In the genomic region with DNA sequence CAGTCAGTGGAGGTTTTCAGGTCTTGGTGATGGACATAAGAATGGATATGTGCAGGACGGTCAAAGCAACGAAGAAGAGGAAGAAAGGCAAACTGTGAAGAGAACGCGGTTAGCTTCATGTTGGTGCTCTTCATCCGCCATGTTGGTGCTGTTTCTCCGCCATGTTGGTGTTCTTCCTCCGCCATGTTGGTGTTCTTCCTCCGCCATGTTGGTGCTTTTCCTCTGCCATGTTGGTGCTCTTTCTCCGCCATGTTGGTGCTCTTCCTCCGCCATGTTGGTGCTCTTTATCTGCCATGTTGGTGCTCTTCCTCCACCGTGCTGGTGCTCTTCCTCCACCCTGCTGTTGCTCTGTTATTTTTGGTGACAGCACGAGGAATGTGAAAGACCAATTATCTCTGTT, we compare ENCODE assay signal across 33 cellular contexts.
"Had no signal": no experiment of that assay in that cellular context is flagged by ENCODE, and none has a peak within 500 bp of the region (broad histone marks: within the 10 kb centered on the region; RNA-seq: fewer than 3 reads in every experiment).

No MANE protein-coding gene starts in this region.

- H3K9me3 ChIP-seq: adrenal gland, body of pancreas, breast epithelium had no signal

- H3K4me3 ChIP-seq: adrenal gland, body of pancreas, breast epithelium, coronary artery, dorsolateral prefrontal cortex had no signal

- H3K4me1 ChIP-seq: adrenal gland, body of pancreas, breast epithelium had no signal

- DNase-seq: activated B cell treated with CpG ODN at 0.5 μM for 24 hours; activated CD4-positive, alpha-beta T cell treated with anti-CD3 and anti-CD28 coated beads for 48 hours; activated CD4-positive, alpha-beta T cell treated with anti-CD3 and anti-CD28 coated beads, Interleukin-2, amount 50 U/mL, for 1 hour; activated CD4-positive, alpha-beta T cell treated with anti-CD3 and anti-CD28 coated beads, Interleukin-2, amount 50 U/mL, for 48 hours; activated CD8-positive, alpha-beta memory T cell treated with anti-CD3 and anti-CD28 coated beads, Interleukin-2, amount 10 ng/mL, durations not matched to agents 7 days and 5 days; activated CD8-positive, alpha-beta memory T cell treated with anti-CD3 and anti-CD28 coated beads, Interleukin-2, amount 50 U/mL, for 4 hours; activated CD8-positive, alpha-beta T cell treated with anti-CD3 and anti-CD28 coated beads, Interleukin-2, amount 10 ng/mL, durations not matched to agents 7 days and 5 days; activated effector memory CD4-positive, alpha-beta T cell treated with anti-CD3 and anti-CD28 coated beads, Interleukin-2, amount 50 U/mL, for 16 hours; activated naive CD4-positive, alpha-beta T cell treated with anti-CD3 and anti-CD28 coated beads for 36 hours; activated naive CD8-positive, alpha-beta T cell treated with anti-CD3 and anti-CD28 coated beads for 36 hours; activated naive CD8-positive, alpha-beta T cell treated with anti-CD3 and anti-CD28 coated beads, Interleukin-2, amount 50 U/mL, for 24 hours; activated T-cell treated with anti-CD3 and anti-CD28 coated beads, Interleukin-2, amount 50 U/mL, for 1 hour; activated T-cell treated with anti-CD3 and anti-CD28 coated beads, Interleukin-2, amount 50 U/mL, for 48 hours; adrenal gland; amygdala; aorta; body of pancreas; dorsolateral prefrontal cortex; effector memory CD4-positive, alpha-beta T cell; foreskin fibroblast; head of caudate nucleus; T-helper 2 cell; WERI-Rb-1 had no signal

- H3K36me3 ChIP-seq: breast epithelium had no signal

- H3K27ac Mint-ChIP-seq: activated B cell treated with CpG ODN at 0.5 μM for 24 hours; activated CD8-positive, alpha-beta memory T cell treated with anti-CD3 and anti-CD28 coated beads, Interleukin-2, amount 10 ng/mL, durations not matched to agents 7 days and 5 days; activated CD8-positive, alpha-beta T cell treated with anti-CD3 and anti-CD28 coated beads, Interleukin-2, amount 10 ng/mL, durations not matched to agents 7 days and 5 days; activated naive CD4-positive, alpha-beta T cell treated with anti-CD3 and anti-CD28 coated beads for 36 hours; activated naive CD4-positive, alpha-beta T cell treated with anti-CD3 and anti-CD28 coated beads, Interleukin-2, amount 50 U/mL, for 24 hours; activated naive CD8-positive, alpha-beta T cell treated with anti-CD3 and anti-CD28 coated beads for 36 hours; activated naive CD8-positive, alpha-beta T cell treated with anti-CD3 and anti-CD28 coated beads, Interleukin-2, amount 50 U/mL, for 24 hours; activated T-helper 1 cell treated with anti-CD3 and anti-CD28 coated beads, Interleukin-12 subunit alpha, Interleukin-12 subunit beta, Interleukin-2, Interleukin-4 antibody, amounts not matched to agents 30 ng/mL and 10 ng/mL and 1 ng/mL, durations not matched to agents 14 hours and 24 hours and 36 hours; activated T-helper 2 cell treated with anti-CD3 and anti-CD28 coated beads, Interferon-gamma antibody, Interleukin-2, Interleukin-4, amounts not matched to agents 10 μg/mL and 5 μg/mL and 100 μg/mL, durations not matched to agents 14 hours and 24 hours and 36 hours; dendritic cell treated with granulocyte-macrophage colony-stimulating factor and Interleukin-4, amounts not matched to agents 40 ng/mL and 50 ng/mL, for 4 days had no signal

- H3K27me3 Mint-ChIP-seq: activated B cell treated with CpG ODN at 0.5 μM for 24 hours; activated CD8-positive, alpha-beta memory T cell treated with anti-CD3 and anti-CD28 coated beads, Interleukin-2, amount 10 ng/mL, durations not matched to agents 7 days and 5 days; activated naive CD4-positive, alpha-beta T cell treated with anti-CD3 and anti-CD28 coated beads, Interleukin-2, amount 50 U/mL, for 24 hours; activated naive CD8-positive, alpha-beta T cell treated with anti-CD3 and anti-CD28 coated beads, Interleukin-2, amount 50 U/mL, for 24 hours; central memory CD8-positive, alpha-beta T cell; dendritic cell treated with granulocyte-macrophage colony-stimulating factor and Interleukin-4, amounts not matched to agents 40 ng/mL and 50 ng/mL, for 4 days had no signal

- H3K27ac ChIP-seq: adrenal gland, body of pancreas, breast epithelium, coronary artery, dorsolateral prefrontal cortex, WERI-Rb-1 had no signal

- H3K4me3 Mint-ChIP-seq: activated B cell treated with CpG ODN at 0.5 μM for 24 hours; activated CD8-positive, alpha-beta memory T cell treated with anti-CD3 and anti-CD28 coated beads, Interleukin-2, amount 10 ng/mL, durations not matched to agents 7 days and 5 days; activated CD8-positive, alpha-beta T cell treated with anti-CD3 and anti-CD28 coated beads, Interleukin-2, amount 10 ng/mL, durations not matched to agents 7 days and 5 days; activated naive CD4-positive, alpha-beta T cell treated with anti-CD3 and anti-CD28 coated beads for 36 hours; activated naive CD4-positive, alpha-beta T cell treated with anti-CD3 and anti-CD28 coated beads, Interleukin-2, amount 50 U/mL, for 24 hours; activated naive CD8-positive, alpha-beta T cell treated with anti-CD3 and anti-CD28 coated beads for 36 hours; activated naive CD8-positive, alpha-beta T cell treated with anti-CD3 and anti-CD28 coated beads, Interleukin-2, amount 50 U/mL, for 24 hours; activated T-helper 1 cell treated with anti-CD3 and anti-CD28 coated beads, Interleukin-12 subunit alpha, Interleukin-12 subunit beta, Interleukin-2, Interleukin-4 antibody, amounts not matched to agents 30 ng/mL and 10 ng/mL and 1 ng/mL, durations not matched to agents 14 hours and 24 hours and 36 hours; central memory CD8-positive, alpha-beta T cell; dendritic cell treated with granulocyte-macrophage colony-stimulating factor and Interleukin-4, amounts not matched to agents 40 ng/mL and 50 ng/mL, for 4 days had no signal

- H3K36me3 Mint-ChIP-seq: activated CD8-positive, alpha-beta memory T cell treated with anti-CD3 and anti-CD28 coated beads, Interleukin-2, amount 10 ng/mL, durations not matched to agents 7 days and 5 days; activated naive CD4-positive, alpha-beta T cell treated with anti-CD3 and anti-CD28 coated beads, Interleukin-2, amount 50 U/mL, for 24 hours; activated naive CD8-positive, alpha-beta T cell treated with anti-CD3 and anti-CD28 coated beads for 36 hours had no signal

- H3K27me3 ChIP-seq: adrenal gland, body of pancreas, breast epithelium, dorsolateral prefrontal cortex had no signal

- H3K4me1 Mint-ChIP-seq: activated B cell treated with CpG ODN at 0.5 μM for 24 hours; activated CD8-positive, alpha-beta memory T cell treated with anti-CD3 and anti-CD28 coated beads, Interleukin-2, amount 10 ng/mL, durations not matched to agents 7 days and 5 days; activated naive CD4-positive, alpha-beta T cell treated with anti-CD3 and anti-CD28 coated beads, Interleukin-2, amount 50 U/mL, for 24 hours; activated naive CD8-positive, alpha-beta T cell treated with anti-CD3 and anti-CD28 coated beads for 36 hours; activated naive CD8-positive, alpha-beta T cell treated with anti-CD3 and anti-CD28 coated beads, Interleukin-2, amount 50 U/mL, for 24 hours; central memory CD8-positive, alpha-beta T cell had no signal

- FAIRE-seq: frontal cortex had no signal

- ATAC-seq: activated CD4-positive, CD25-positive, alpha-beta regulatory T cell treated with anti-CD3 and anti-CD28 coated beads, Interleukin-2, amount 50 U/mL, for 24 hours; activated CD8-positive, alpha-beta memory T cell treated with anti-CD3 and anti-CD28 coated beads, Interleukin-2, amount 10 ng/mL, durations not matched to agents 7 days and 5 days; activated CD8-positive, alpha-beta T cell treated with anti-CD3 and anti-CD28 coated beads, Interleukin-2, amount 10 ng/mL, durations not matched to agents 7 days and 5 days; activated naive CD8-positive, alpha-beta T cell treated with anti-CD3 and anti-CD28 coated beads, Interleukin-2, amount 50 U/mL, for 24 hours; body of pancreas; esophagus mucosa had no signal
